Comparison of ENCODE assay signal across 1 cellular context in the genomic region with DNA sequence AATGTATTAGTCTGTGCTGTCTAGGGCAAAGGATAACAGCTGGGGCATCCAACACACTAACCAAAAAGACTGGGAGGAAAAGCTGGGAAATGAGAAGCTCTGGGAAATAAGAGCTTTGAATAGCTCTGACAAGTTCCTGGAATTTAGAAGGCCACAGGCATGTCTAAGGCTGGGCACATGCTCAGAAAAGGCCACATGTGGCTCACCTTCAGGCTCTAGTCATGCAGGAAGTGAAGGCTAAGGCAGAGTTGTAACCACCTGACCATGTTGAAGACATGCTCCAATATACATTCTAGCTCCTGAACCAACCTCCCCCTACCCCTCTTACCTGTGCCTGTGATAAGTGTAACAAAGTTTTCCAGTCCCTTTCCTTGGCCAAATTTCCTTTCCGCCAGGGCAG.
TF ChIP-seq lines count a peak whose summit lies in the region.

No MANE protein-coding gene starts in this region.

TF ChIP-seq in GM12878, 131 proteins besides CTCF, POLR2A, EP300 and RAD21:
- TF ChIP-seq BCL3 (IDR thresholded peaks at IDR 0.05; ENCODE audit: borderline replicate concordance, insufficient read depth, low read depth, low read length, poor library complexity, severe bottlenecking), result no peak
- TF ChIP-seq IKZF1 (conservative IDR thresholded peaks at IDR 0.05), result no peak
- TF ChIP-seq, protein P1, sequence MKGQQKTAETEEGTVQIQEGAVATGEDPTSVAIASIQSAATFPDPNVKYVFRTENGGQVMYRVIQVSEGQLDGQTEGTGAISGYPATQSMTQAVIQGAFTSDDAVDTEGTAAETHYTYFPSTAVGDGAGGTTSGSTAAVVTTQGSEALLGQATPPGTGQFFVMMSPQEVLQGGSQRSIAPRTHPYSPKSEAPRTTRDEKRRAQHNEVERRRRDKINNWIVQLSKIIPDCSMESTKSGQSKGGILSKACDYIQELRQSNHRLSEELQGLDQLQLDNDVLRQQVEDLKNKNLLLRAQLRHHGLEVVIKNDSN (IDR thresholded peaks at IDR 0.05; ENCODE audit: borderline replicate concordance, extremely low read length, insufficient read depth, low read depth, low read length), result no peak
- no peak for TF ChIP-seq NR2C2 (IDR thresholded peaks at IDR 0.05; ENCODE audit: borderline replicate concordance, control insufficient read depth, insufficient read length, low read depth)
- no peak for TF ChIP-seq BCL11A (IDR thresholded peaks at IDR 0.05; ENCODE audit: low read depth, low read length)
- no peak for TF ChIP-seq SUPT20H (IDR thresholded peaks at IDR 0.05; ENCODE audit: borderline replicate concordance, control insufficient read depth, low read depth, low read length)
- no peak for TF ChIP-seq MYC (IDR thresholded peaks at IDR 0.05; ENCODE audit: insufficient read depth, insufficient read length, insufficient replicate concordance, low read length, severe bottlenecking)
- TF ChIP-seq NR2C1 (IDR thresholded peaks at IDR 0.05), result no peak
- no peak for TF ChIP-seq DPF2 (IDR thresholded peaks at IDR 0.05)
- TF ChIP-seq TCF3 (IDR thresholded peaks at IDR 0.05; ENCODE audit: borderline replicate concordance, insufficient read depth, low read depth, low read length), result no peak
- no peak for TF ChIP-seq ZSCAN29 (IDR thresholded peaks at IDR 0.05)
- TF ChIP-seq ZNF384 (IDR thresholded peaks at IDR 0.05; ENCODE audit: borderline replicate concordance, low read depth, low read length), result no peak
- TF ChIP-seq, protein P2, sequence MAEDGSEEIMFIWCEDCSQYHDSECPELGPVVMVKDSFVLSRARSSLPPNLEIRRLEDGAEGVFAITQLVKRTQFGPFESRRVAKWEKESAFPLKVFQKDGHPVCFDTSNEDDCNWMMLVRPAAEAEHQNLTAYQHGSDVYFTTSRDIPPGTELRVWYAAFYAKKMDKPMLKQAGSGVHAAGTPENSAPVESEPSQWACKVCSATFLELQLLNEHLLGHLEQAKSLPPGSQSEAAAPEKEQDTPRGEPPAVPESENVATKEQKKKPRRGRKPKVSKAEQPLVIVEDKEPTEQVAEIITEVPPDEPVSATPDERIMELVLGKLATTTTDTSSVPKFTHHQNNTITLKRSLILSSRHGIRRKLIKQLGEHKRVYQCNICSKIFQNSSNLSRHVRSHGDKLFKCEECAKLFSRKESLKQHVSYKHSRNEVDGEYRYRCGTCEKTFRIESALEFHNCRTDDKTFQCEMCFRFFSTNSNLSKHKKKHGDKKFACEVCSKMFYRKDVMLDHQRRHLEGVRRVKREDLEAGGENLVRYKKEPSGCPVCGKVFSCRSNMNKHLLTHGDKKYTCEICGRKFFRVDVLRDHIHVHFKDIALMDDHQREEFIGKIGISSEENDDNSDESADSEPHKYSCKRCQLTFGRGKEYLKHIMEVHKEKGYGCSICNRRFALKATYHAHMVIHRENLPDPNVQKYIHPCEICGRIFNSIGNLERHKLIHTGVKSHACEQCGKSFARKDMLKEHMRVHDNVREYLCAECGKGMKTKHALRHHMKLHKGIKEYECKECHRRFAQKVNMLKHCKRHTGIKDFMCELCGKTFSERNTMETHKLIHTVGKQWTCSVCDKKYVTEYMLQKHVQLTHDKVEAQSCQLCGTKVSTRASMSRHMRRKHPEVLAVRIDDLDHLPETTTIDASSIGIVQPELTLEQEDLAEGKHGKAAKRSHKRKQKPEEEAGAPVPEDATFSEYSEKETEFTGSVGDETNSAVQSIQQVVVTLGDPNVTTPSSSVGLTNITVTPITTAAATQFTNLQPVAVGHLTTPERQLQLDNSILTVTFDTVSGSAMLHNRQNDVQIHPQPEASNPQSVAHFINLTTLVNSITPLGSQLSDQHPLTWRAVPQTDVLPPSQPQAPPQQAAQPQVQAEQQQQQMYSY (CRISPR knock-in tag; IDR thresholded peaks at IDR 0.05), result no peak
- no peak for TF ChIP-seq CBX3 (IDR thresholded peaks at IDR 0.05; ENCODE audit: borderline replicate concordance, low read depth)
- TF ChIP-seq MEF2A (IDR thresholded peaks at IDR 0.05; ENCODE audit: insufficient read depth, low read depth, low read length), result no peak
- no peak for TF ChIP-seq ZBED1 (IDR thresholded peaks at IDR 0.05; ENCODE audit: borderline replicate concordance)
- TF ChIP-seq IRF4 (IDR thresholded peaks at IDR 0.05; ENCODE audit: low read depth, low read length), result no peak
- no peak for TF ChIP-seq ZNF274 (IDR thresholded peaks at IDR 0.05; ENCODE audit: insufficient read depth, insufficient read length)
